Comparison of ENCODE assay signal across 12 cellular contexts in the genomic region with DNA sequence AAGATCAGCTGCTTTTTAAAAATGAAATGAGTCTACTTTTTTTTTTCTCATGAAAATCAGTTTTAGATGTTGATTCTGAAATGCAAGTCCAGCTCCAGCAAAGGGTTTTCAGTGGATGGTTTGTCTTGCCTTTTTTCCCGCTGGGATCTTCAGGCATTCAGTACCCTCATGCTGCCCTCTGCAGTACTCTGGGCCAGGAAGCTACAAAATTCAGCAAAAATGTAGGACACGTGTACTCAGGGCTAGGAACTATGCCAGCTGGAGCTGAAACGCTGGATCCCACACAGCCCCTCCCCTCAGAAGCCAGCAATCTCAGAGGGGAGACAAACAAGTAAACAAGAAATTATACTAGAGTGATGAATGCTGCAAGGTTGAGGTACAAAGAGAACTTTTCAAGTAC.
A peak's percentile ranks its signal among the peaks of the same experiment; 100 is the strongest.
DNase-seq lines count a peak whose midpoint lies in the region; ATAC-seq, FAIRE-seq and TF ChIP-seq lines count a peak whose summit lies in the region.
"Had no signal": no experiment of that assay in that cellular context is flagged by ENCODE, and none has a peak within 500 bp of the region (broad histone marks: within the 10 kb centered on the region; RNA-seq: fewer than 3 reads in every experiment).

No MANE protein-coding gene starts in this region.

- H3K4ac ChIP-seq in trophoblast cell (ENCODE audit: low read depth, low read length): no peak overlapping the region

- H3K79me1 ChIP-seq in trophoblast cell (ENCODE audit: low read length): peaks cover 16% of the 10 kb centered on the region

- H3K4me1 Mint-ChIP-seq in immature natural killer cell: no peaks in the 10 kb centered on the region

- H3K9ac ChIP-seq in fibroblast of lung (ENCODE audit: insufficient read depth, low read length) (no peak overlapping the region), trophoblast cell (ENCODE audit: low read length) (no peak overlapping the region)

- H3K27ac ChIP-seq in fibroblast of lung (ENCODE audit: insufficient read depth, low read length) (no peak overlapping the region), trophoblast cell (ENCODE audit: low read depth, low read length) (no peak overlapping the region)
- H3K27ac ChIP-seq: lower lobe of right lung, PC-9, upper lobe of left lung had no signal

- no peak overlapping the region for H3K23ac ChIP-seq in trophoblast cell (ENCODE audit: low read length)

- H3K36me3 ChIP-seq in fibroblast of lung (ENCODE audit: control insufficient read depth, insufficient read depth, low read length): no peaks in the 10 kb centered on the region
- H3K36me3 ChIP-seq in trophoblast cell (ENCODE audit: control insufficient read depth in 1 of 2, insufficient read depth in 2 of 2, low read length in 2 of 2): no peaks in the 10 kb centered on the region
- H3K36me3 ChIP-seq: lower lobe of right lung, upper lobe of left lung had no signal

- no peak overlapping the region for H3K4me3 ChIP-seq in fibroblast of lung (replicated peaks in 1 of 4; ENCODE audit: control extremely low read depth in 1 of 4, insufficient read depth in 1 of 4, low read depth in 3 of 4, low read length in 4 of 4)
- H3K4me3 ChIP-seq in trophoblast cell (ENCODE audit: low read depth, low read length): no peak overlapping the region
- H3K4me3 ChIP-seq: lower lobe of right lung, PC-9, upper lobe of left lung had no signal

- no peaks in the 10 kb centered on the region for H4K20me1 ChIP-seq in fibroblast of lung (ENCODE audit: control insufficient read depth, extremely low read depth, insufficient read depth, low read length)

- ATAC-seq in HG02870 (IDR thresholded peaks at IDR 0.05; ENCODE audit: unreplicated experiment): no peak
- ATAC-seq: lower lobe of right lung had no signal

- H4K12ac ChIP-seq in trophoblast cell (ENCODE audit: low read depth, low read length): no peak overlapping the region

- H2BK5ac ChIP-seq in trophoblast cell (ENCODE audit: low read depth, low read length, poor library complexity): peak overlapping the region; percentile 39

- H3K18ac ChIP-seq in trophoblast cell (ENCODE audit: low read length): no peak overlapping the region

- no peaks in the 10 kb centered on the region for H3K9me3 ChIP-seq in fibroblast of lung (ENCODE audit: control insufficient read depth, insufficient read depth, low read depth, low read length)
- no peaks in the 10 kb centered on the region for H3K9me3 ChIP-seq in trophoblast cell (ENCODE audit: insufficient read depth, low read depth, low read length)
- H3K9me3 ChIP-seq: lower lobe of right lung, upper lobe of left lung had no signal

- H2BK12ac ChIP-seq in trophoblast cell (ENCODE audit: low read length): peak overlapping the region; percentile 77

- H3K9me3 Mint-ChIP-seq in immature natural killer cell: peaks cover 0 to 11% (median 0%) of the 10 kb centered on the region in 6 donors

- no peaks in the 10 kb centered on the region for H3K36me3 Mint-ChIP-seq in immature natural killer cell

- H3K4me2 ChIP-seq in fibroblast of lung (ENCODE audit: extremely low read depth, insufficient read depth, low read length) (no peak overlapping the region), trophoblast cell (ENCODE audit: low read length) (no peak overlapping the region)
- H3K4me2 ChIP-seq: PC-9 had no signal

- H3K27me3 Mint-ChIP-seq in immature natural killer cell (ENCODE audit: low read depth in 3 of 3): peaks cover 0 to 2% (median 1%) of the 10 kb centered on the region in 3 donors

- H2AFZ ChIP-seq in fibroblast of lung (ENCODE audit: low read length) (no peak overlapping the region), trophoblast cell (ENCODE audit: insufficient read depth, low read length, poor library complexity) (no peak overlapping the region)
- H2AFZ ChIP-seq: PC-9 had no signal

- H3K4me3 Mint-ChIP-seq in immature natural killer cell: no peak overlapping the region

- no peaks in the 10 kb centered on the region for H3K79me2 ChIP-seq in fibroblast of lung (ENCODE audit: control insufficient read depth, insufficient read depth, low read length)
- no peaks in the 10 kb centered on the region for H3K79me2 ChIP-seq in trophoblast cell (ENCODE audit: control insufficient read depth, insufficient read depth, low read length, poor library complexity)

- H3K27ac Mint-ChIP-seq in immature natural killer cell: no peak overlapping the region

- H3K4me1 ChIP-seq in fibroblast of lung (ENCODE audit: control insufficient read depth, extremely low read depth, insufficient read depth, low read length) (no peaks in the 10 kb centered on the region), trophoblast cell (ENCODE audit: control insufficient read depth in 1 of 2, insufficient read depth in 2 of 2, low read length in 2 of 2) (peaks cover 9 to 22% of the 10 kb centered on the region in 2 experiments)
- H3K4me1 ChIP-seq: lower lobe of right lung, upper lobe of left lung had no signal

- FAIRE-seq in GM12892 (lab: Jason Lieb, UNC): no peak
- FAIRE-seq: GM18507 had no signal

- peak; percentile 18 to 42 for TF ChIP-seq CTCF in fibroblast of lung (conservative IDR thresholded peaks at IDR 0.05 in 1 of 2, IDR thresholded peaks at IDR 0.05 in 1 of 2; ENCODE audit: low read depth in 1 of 2, low read length in 2 of 2)

- peak overlapping the region; percentile 23 for H2BK120ac ChIP-seq in trophoblast cell (ENCODE audit: insufficient read depth, low read length, poor library complexity)

- peak overlapping the region; percentile 25 for H4K8ac ChIP-seq in trophoblast cell (ENCODE audit: low read depth, low read length)

- WGBS in trophoblast cell (ENCODE audit: extremely low coverage, insufficient coverage, insufficient read length): no CpG with 5 or more reads among the region's 3 CpGs

- DNase-seq in GM03348 (ENCODE audit: low spot score): peak; percentile 46
- peak; percentile 39 for DNase-seq in NCI-H226
- DNase-seq in fibroblast of lung (ENCODE audit: low read depth in 2 of 2): peak; percentile 42 to 51
- peak; percentile 20 to 59 for DNase-seq in trophoblast cell
- no peak for DNase-seq in immature natural killer cell
- no peak for DNase-seq in GM12892 (ENCODE audit: insufficient read length)
- DNase-seq: lower lobe of right lung, NCI-H1048, PC-9, upper lobe of left lung had no signal

- peak overlapping the region; percentile 39 for H4K91ac ChIP-seq in trophoblast cell (ENCODE audit: low read depth, low read length)

- no peaks in the 10 kb centered on the region for H3K27me3 ChIP-seq in fibroblast of lung (ENCODE audit: control insufficient read depth, insufficient read depth, low read length)
- no peaks in the 10 kb centered on the region for H3K27me3 ChIP-seq in trophoblast cell (ENCODE audit: insufficient read depth, low read length)
- H3K27me3 ChIP-seq: upper lobe of left lung had no signal

- TF ChIP-seq POLR2A in GM12892 (IDR thresholded peaks at IDR 0.05; ENCODE audit: low read depth, low read length): no peak

- H3K14ac ChIP-seq in trophoblast cell (ENCODE audit: low read length): no peak overlapping the region

- no peak overlapping the region for H2AK5ac ChIP-seq in trophoblast cell (ENCODE audit: low read length)

Comparison
In these comparisons a context has a peak if more than half of its experiments do, and no peak if none do; other contexts are left out.
1. DNase-seq: peak in GM03348 (single experiment), NCI-H226 (single experiment), fibroblast of lung (2 of 2) and trophoblast cell (2 of 2); none in immature natural killer cell (0 of 3) and GM12892 (single experiment).